In genomic region chr21:44293551-44294231, GRCh38 we compare ENCODE assay signal across 23 cellular contexts. TPM values are rescaled to one million over a fixed set of nuclear protein-coding genes. Genes with fewer than 3 reads are reported as not detected.
DNase-seq lines count a peak whose midpoint lies in the region; ATAC-seq and TF ChIP-seq lines count a peak whose summit lies in the region.
"Had no signal": no experiment of that assay in that cellular context is flagged by ENCODE, and none has a peak within 500 bp of the region (broad histone marks: within the 10 kb centered on the region; RNA-seq: fewer than 3 reads in every experiment).

No MANE protein-coding gene starts in this region.

- peaks cover 38% of the 10 kb centered on the region for H3K4me1 ChIP-seq in CD4-positive, CD25-positive, alpha-beta regulatory T cell (ENCODE audit: control insufficient read depth, insufficient read depth, low read length, poor library complexity, severe bottlenecking)
- peaks cover 22% of the 10 kb centered on the region for H3K4me1 ChIP-seq in lower lobe of right lung
- H3K4me1 ChIP-seq: foreskin keratinocyte, HAP-1 had no signal

- DNase-seq in activated CD8-positive, alpha-beta memory T cell treated with anti-CD3 and anti-CD28 coated beads, Interleukin-2, amount 50 U/mL, for 1 hour (ENCODE audit: extremely low read depth), result peak; percentile 24
- no peak for DNase-seq in activated CD8-positive, alpha-beta memory T cell treated with anti-CD3 and anti-CD28 coated beads, Interleukin-2, amount 50 U/mL, for 48 hours
- peak in 2 of 3 donors; percentile 37 to 57 for DNase-seq in CD4-positive, CD25-positive, alpha-beta regulatory T cell
- peak in 1 of 3 donors; percentile 32 for DNase-seq in T-helper 17 cell
- no peak for DNase-seq in central memory CD8-positive, alpha-beta T cell (ENCODE audit: low spot score in 2 of 2)
- DNase-seq in MG63, result no peak
- DNase-seq in lower lobe of right lung, result no peak
- DNase-seq: foreskin keratinocyte; mesendoderm; NCI-H2171; stimulated activated CD4-positive, alpha-beta T cell treated with anti-CD3 and anti-CD28 coated beads, Interleukin-2, amount 100 ng/mL, for 48 hours had no signal

- H3K4me3 Mint-ChIP-seq in CD4-positive, CD25-positive, alpha-beta regulatory T cell, result no peak overlapping the region
- H3K4me3 Mint-ChIP-seq in T-helper 17 cell, result peak overlapping the region; percentile 41
- no peak overlapping the region for H3K4me3 Mint-ChIP-seq in central memory CD8-positive, alpha-beta T cell
- H3K4me3 Mint-ChIP-seq: nephron had no signal

- H3K27ac Mint-ChIP-seq in CD4-positive, CD25-positive, alpha-beta regulatory T cell, result no peak overlapping the region
- no peak overlapping the region for H3K27ac Mint-ChIP-seq in T-helper 17 cell
- no peak overlapping the region for H3K27ac Mint-ChIP-seq in central memory CD8-positive, alpha-beta T cell (ENCODE audit: low read depth)
- H3K27ac Mint-ChIP-seq: nephron had no signal

- peaks cover 0 to 34% (median 12%) of the 10 kb centered on the region in 4 donors for H3K4me1 Mint-ChIP-seq in CD4-positive, CD25-positive, alpha-beta regulatory T cell
- peaks cover 28% of the 10 kb centered on the region for H3K4me1 Mint-ChIP-seq in T-helper 17 cell
- peaks cover 17% of the 10 kb centered on the region for H3K4me1 Mint-ChIP-seq in central memory CD8-positive, alpha-beta T cell
- H3K4me1 Mint-ChIP-seq: nephron had no signal

- H3K27ac ChIP-seq in CD4-positive, CD25-positive, alpha-beta regulatory T cell (ENCODE audit: insufficient read depth, low read length, poor library complexity, severe bottlenecking), result no peak overlapping the region
- no peak overlapping the region for H3K27ac ChIP-seq in lower lobe of right lung
- H3K27ac ChIP-seq: adrenal gland, C4-2B, epithelial cell of prostate, foreskin keratinocyte, VCaP had no signal

- H3K27me3 ChIP-seq in CD4-positive, CD25-positive, alpha-beta regulatory T cell (ENCODE audit: control insufficient read depth, insufficient read depth, low read length), result no peaks in the 10 kb centered on the region
- H3K27me3 ChIP-seq in MG63 (no peaks in the 10 kb centered on the region), lower lobe of right lung (ENCODE audit: low read depth) (no peaks in the 10 kb centered on the region)
- H3K27me3 ChIP-seq: adrenal gland had no signal

- no peaks in the 10 kb centered on the region for H3K36me3 Mint-ChIP-seq in CD4-positive, CD25-positive, alpha-beta regulatory T cell
- no peaks in the 10 kb centered on the region for H3K36me3 Mint-ChIP-seq in T-helper 17 cell (ENCODE audit: low read depth)
- H3K36me3 Mint-ChIP-seq in central memory CD8-positive, alpha-beta T cell (ENCODE audit: insufficient read depth), result peaks cover 2% of the 10 kb centered on the region

- H3K4me3 ChIP-seq in CD4-positive, CD25-positive, alpha-beta regulatory T cell (ENCODE audit: low read depth, low read length), result no peak overlapping the region
- H3K4me3 ChIP-seq in MG63 (no peak overlapping the region), lower lobe of right lung (no peak overlapping the region)
- H3K4me3 ChIP-seq: adrenal gland, HAP-1 had no signal

- peak in 1 of 2 donors; percentile 34 for ATAC-seq in CD4-positive, CD25-positive, alpha-beta regulatory T cell (ENCODE audit: low read depth in 2 of 2)
- ATAC-seq in T-helper 17 cell (peak; percentile 40), HG02840 (IDR thresholded peaks at IDR 0.05; ENCODE audit: low FRiP score, unreplicated experiment) (no peak), lower lobe of right lung (no peak)
- peak; percentile 50 for ATAC-seq in central memory CD8-positive, alpha-beta T cell (replicated peaks; ENCODE audit: extremely low read depth, poor library complexity, severe bottlenecking)
- ATAC-seq: foreskin keratinocyte had no signal

- no peaks in the 10 kb centered on the region for H3K9me3 Mint-ChIP-seq in CD4-positive, CD25-positive, alpha-beta regulatory T cell
- H3K9me3 Mint-ChIP-seq in central memory CD8-positive, alpha-beta T cell, result no peaks in the 10 kb centered on the region
- H3K9me3 Mint-ChIP-seq: nephron had no signal

- TF ChIP-seq CTCF in lower lobe of right lung (IDR thresholded peaks at IDR 0.05), result no peak

- H3K27me3 Mint-ChIP-seq in CD4-positive, CD25-positive, alpha-beta regulatory T cell, result peaks cover 4% of the 10 kb centered on the region
- no peaks in the 10 kb centered on the region for H3K27me3 Mint-ChIP-seq in T-helper 17 cell
- peaks cover 9% of the 10 kb centered on the region for H3K27me3 Mint-ChIP-seq in central memory CD8-positive, alpha-beta T cell

- H3K36me3 ChIP-seq in CD4-positive, CD25-positive, alpha-beta regulatory T cell (ENCODE audit: control insufficient read depth, insufficient read depth, low read length), result no peaks in the 10 kb centered on the region
- H3K36me3 ChIP-seq in MG63 (no peaks in the 10 kb centered on the region), lower lobe of right lung (no peaks in the 10 kb centered on the region)
- H3K36me3 ChIP-seq: adrenal gland, HAP-1 had no signal

- no peaks in the 10 kb centered on the region for H3K9me3 ChIP-seq in CD4-positive, CD25-positive, alpha-beta regulatory T cell (ENCODE audit: control insufficient read depth in 2 of 2, low read length in 2 of 2)
- no peaks in the 10 kb centered on the region for H3K9me3 ChIP-seq in T-helper 17 cell (ENCODE audit: control insufficient read depth, low read length, poor library complexity, severe bottlenecking)
- no peaks in the 10 kb centered on the region for H3K9me3 ChIP-seq in MG63
- no peaks in the 10 kb centered on the region for H3K9me3 ChIP-seq in lower lobe of right lung
- H3K9me3 ChIP-seq: adrenal gland, HAP-1 had no signal

- intact Hi-C loops in lower lobe of right lung (cut with DNase I), result no loop called here

RNA-seq across cellular contexts. Expression of gene PFKL, which starts 6.2 kb away (rescaled TPM):
- total RNA-seq in CD4-positive, CD25-positive, alpha-beta regulatory T cell, result 204 TPM
- 100 to 1,000 TPM; 125 to 185 (median 157) TPM for polyA plus RNA-seq in CD4-positive, CD25-positive, alpha-beta regulatory T cell
- 100 to 1,000 TPM; 132 to 176 TPM for total RNA-seq in T-helper 17 cell
- 111 and 175 TPM in 2 replicates for total RNA-seq in MG63 (2014; rRNA removed; shearing (Covaris generic); ENCODE audit: low replicate concordance)
- total RNA-seq in lower lobe of right lung, result 106 TPM

RNA-seq across cellular contexts. Expression of gene AIRE, which starts 8.0 kb away (rescaled TPM):
- total RNA-seq in CD4-positive, CD25-positive, alpha-beta regulatory T cell, result 0.39 TPM
- polyA plus RNA-seq in CD4-positive, CD25-positive, alpha-beta regulatory T cell, result 1 to 10 TPM in 1 of 4 donors, under 1 TPM in 3; 0.07 to 2.0 (median 0.33) TPM
- total RNA-seq in T-helper 17 cell (1 to 10 TPM; 1.4 to 3.4 TPM), lower lobe of right lung (not detected)
- not detected in 2 replicates for total RNA-seq in MG63 (2014; rRNA removed; shearing (Covaris generic); ENCODE audit: low replicate concordance)
- total RNA-seq: dermis microvascular lymphatic vessel endothelial cell, foreskin keratinocyte, skeletal muscle tissue, subcutaneous adipose tissue had no signal
- polyA plus RNA-seq: foreskin keratinocyte had no signal

RNA-seq across cellular contexts. Expression of gene DNMT3L, which starts 32.0 kb away (rescaled TPM):
- not detected for total RNA-seq in CD4-positive, CD25-positive, alpha-beta regulatory T cell
- not detected for polyA plus RNA-seq in CD4-positive, CD25-positive, alpha-beta regulatory T cell
- total RNA-seq in T-helper 17 cell (not detected), lower lobe of right lung (not detected)
- not detected in 2 replicates for total RNA-seq in MG63 (2014; rRNA removed; shearing (Covaris generic); ENCODE audit: low replicate concordance)
- total RNA-seq: adrenal gland, dermis microvascular lymphatic vessel endothelial cell, foreskin keratinocyte, kidney epithelial cell, skeletal muscle tissue, subcutaneous adipose tissue, urinary bladder had no signal
- polyA plus RNA-seq: adrenal gland, foreskin keratinocyte, urinary bladder had no signal

RNA-seq across cellular contexts. Expression of gene CFAP410, which starts 45.5 kb away (rescaled TPM):
- 49.1 TPM for total RNA-seq in CD4-positive, CD25-positive, alpha-beta regulatory T cell
- polyA plus RNA-seq in CD4-positive, CD25-positive, alpha-beta regulatory T cell, result 10 to 100 TPM; 16.4 to 18.1 (median 17.1) TPM
- total RNA-seq in T-helper 17 cell (10 to 100 TPM; 48.0 to 54.2 TPM), lower lobe of right lung (20.3 TPM)
- 24.3 and 34.9 TPM in 2 replicates for total RNA-seq in MG63 (2014; rRNA removed; shearing (Covaris generic); ENCODE audit: low replicate concordance)

RNA-seq across cellular contexts. Expression of gene ICOSLG, which starts 52.9 kb away (rescaled TPM):
- 22.6 TPM for total RNA-seq in CD4-positive, CD25-positive, alpha-beta regulatory T cell
- polyA plus RNA-seq in CD4-positive, CD25-positive, alpha-beta regulatory T cell, result 1 to 10 TPM in 2 of 4 donors, under 1 TPM in 2; 0.49 to 2.0 (median 1.3) TPM
- total RNA-seq in T-helper 17 cell (10 to 100 TPM in 1 of 2 donors, 1 to 10 TPM in 1; 9.4 to 19.1 TPM), lower lobe of right lung (11.6 TPM)
- 0.10 and 0.30 TPM in 2 replicates for total RNA-seq in MG63 (2014; rRNA removed; shearing (Covaris generic); ENCODE audit: low replicate concordance)

Comparison
In these comparisons a context has a peak if more than half of its experiments do, and no peak if none do; other contexts are left out.
1. DNase-seq: peak in activated CD8-positive, alpha-beta memory T cell treated with anti-CD3 and anti-CD28 coated beads, Interleukin-2, amount 50 U/mL, for 1 hour (single experiment) and CD4-positive, CD25-positive, alpha-beta regulatory T cell (2 of 3); none in activated CD8-positive, alpha-beta memory T cell treated with anti-CD3 and anti-CD28 coated beads, Interleukin-2, amount 50 U/mL, for 48 hours (single experiment), central memory CD8-positive, alpha-beta T cell (0 of 2), MG63 (single experiment) and lower lobe of right lung (single experiment).
2. ATAC-seq: peak in T-helper 17 cell (single experiment) and central memory CD8-positive, alpha-beta T cell (single experiment); none in HG02840 (single experiment) and lower lobe of right lung (0 of 2).